Comparison of ENCODE assay signal across 15 cellular contexts in the genomic region with DNA sequence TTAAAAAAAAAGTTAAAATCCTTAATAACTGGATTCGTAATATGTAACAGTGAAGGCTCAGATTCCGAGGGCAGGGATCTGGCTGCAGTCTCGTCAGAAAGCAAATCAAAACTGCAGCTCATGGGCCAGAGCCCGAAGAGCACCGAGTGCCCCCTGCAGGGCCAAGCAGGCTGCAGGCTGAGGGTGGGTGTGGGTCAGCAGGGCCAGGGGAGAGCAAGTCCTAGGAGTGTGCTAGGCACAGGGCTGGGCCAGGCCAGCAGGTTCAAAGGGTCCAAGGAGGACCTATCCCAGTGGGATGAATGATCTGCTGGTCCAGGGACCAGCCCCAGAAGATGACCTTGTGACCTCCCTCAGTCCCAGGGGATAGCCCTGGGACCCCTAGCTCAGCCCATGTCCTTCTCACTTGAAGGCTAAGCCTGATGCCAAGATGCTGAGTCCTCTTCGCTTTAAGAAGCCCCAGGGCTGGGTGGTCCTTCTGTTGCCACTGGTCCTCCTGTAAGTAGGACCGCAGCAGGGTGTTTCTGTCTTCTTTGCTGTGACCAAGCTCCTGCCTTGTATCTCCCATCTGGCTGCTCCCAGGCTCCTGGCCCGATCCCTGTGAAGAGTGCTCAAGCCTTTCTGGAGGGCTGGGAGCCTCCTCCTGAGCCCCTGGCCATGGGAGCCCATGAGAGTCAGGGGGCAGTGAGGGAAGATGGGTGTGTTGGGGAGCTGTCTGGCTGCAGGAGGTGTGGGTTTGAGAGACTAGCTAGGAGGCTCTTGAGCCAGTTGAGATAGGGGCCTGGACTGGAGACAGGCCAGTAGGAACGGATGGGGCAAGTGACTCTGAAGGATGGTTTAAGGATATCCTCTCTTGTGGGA.
DNase-seq lines count a peak whose midpoint lies in the region; ATAC-seq, FAIRE-seq and TF ChIP-seq lines count a peak whose summit lies in the region.
"Had no signal": no experiment of that assay in that cellular context is flagged by ENCODE, and none has a peak within 500 bp of the region (broad histone marks: within the 10 kb centered on the region; RNA-seq: fewer than 3 reads in every experiment).

No MANE protein-coding gene starts in this region.

- H2BK15ac ChIP-seq in H1 (ENCODE audit: low read length): no peak overlapping the region

- no peak overlapping the region for H4K91ac ChIP-seq in H1 (replicated peaks; ENCODE audit: insufficient read length, low read length)

- TF ChIP-seq CTCF in H1 (IDR thresholded peaks at IDR 0.05; ENCODE audit: control extremely low read depth in 1 of 3, insufficient read depth in 1 of 3, low read depth in 1 of 3, low read length in 3 of 3) (no peak), lower lobe of right lung (IDR thresholded peaks at IDR 0.05) (no peak), upper lobe of left lung (IDR thresholded peaks at IDR 0.05) (no peak), osteocyte (IDR thresholded peaks at IDR 0.05) (no peak)

- H2AFZ ChIP-seq in H1 (ENCODE audit: low read length): no peak overlapping the region

- H3K27me3 Mint-ChIP-seq in activated naive CD4-positive, alpha-beta T cell treated with anti-CD3 and anti-CD28 coated beads, Interleukin-2, amount 10 ng/mL, durations not matched to agents 7 days and 5 days: peaks cover 51% of the 10 kb centered on the region
- no peaks in the 10 kb centered on the region for H3K27me3 Mint-ChIP-seq in osteocyte (ENCODE audit: unreplicated experiment)

- no peaks in the 10 kb centered on the region for H3K23me2 ChIP-seq in H1 (ENCODE audit: low read depth, low read length)

- no peaks in the 10 kb centered on the region for H3K36me3 Mint-ChIP-seq in activated naive CD4-positive, alpha-beta T cell treated with anti-CD3 and anti-CD28 coated beads, Interleukin-2, amount 10 ng/mL, durations not matched to agents 7 days and 5 days
- peaks cover 5% of the 10 kb centered on the region for H3K36me3 Mint-ChIP-seq in osteocyte (ENCODE audit: unreplicated experiment)

- no peak overlapping the region for H3K23ac ChIP-seq in H1 (ENCODE audit: insufficient read length)

- no peak for TF ChIP-seq EP300 in H1 (IDR thresholded peaks at IDR 0.05; ENCODE audit: borderline replicate concordance in 1 of 2, low read depth in 2 of 2, low read length in 2 of 2)
- no peak for TF ChIP-seq EP300 in upper lobe of left lung (IDR thresholded peaks at IDR 0.05)

- no peaks in the 10 kb centered on the region for H3K36me3 ChIP-seq in H1 (ENCODE audit: control insufficient read depth in 2 of 4, insufficient read depth in 4 of 4, low read length in 3 of 4)
- peaks cover under 1% of the 10 kb centered on the region for H3K36me3 ChIP-seq in lower lobe of right lung
- H3K36me3 ChIP-seq in upper lobe of left lung: peaks cover 0 to 13% (median 0%) of the 10 kb centered on the region in 4 donors
- H3K36me3 ChIP-seq: esophagus squamous epithelium, tibial nerve had no signal

- H4K8ac ChIP-seq in H1 (ENCODE audit: extremely low read depth, insufficient read depth, low read length): no peak overlapping the region

- no peak for TF ChIP-seq RAD21 in H1 (IDR thresholded peaks at IDR 0.05 in 1 of 2, conservative IDR thresholded peaks at IDR 0.05 in 1 of 2; ENCODE audit: low read depth in 2 of 2, low read length in 2 of 2)

- no peak for FAIRE-seq in H1 (lab: Jason Lieb, UNC)

- DNase-seq in activated naive CD4-positive, alpha-beta T cell treated with anti-CD3 and anti-CD28 coated beads, Interleukin-2, amount 10 ng/mL, durations not matched to agents 7 days and 5 days: peak; percentile 16
- DNase-seq in activated naive CD4-positive, alpha-beta T cell treated with Interleukin-2 at 50 U/mL for 16 hours: no peak
- DNase-seq in H1 (ENCODE audit: low read depth in 1 of 2, low spot score in 2 of 2) (peak in 1 of 2 experiments; percentile 41), lower lobe of right lung (peak; percentile 26), upper lobe of left lung (peak in 1 of 2 donors; percentile 15), NCI-H345 (lab: John Stamatoyannopoulos, UW) (no peak), osteocyte (ENCODE audit: extremely low spot score, unreplicated experiment) (no peak), DMS79 (lab: John Stamatoyannopoulos, UW) (no peak)
- DNase-seq: activated CD4-positive, alpha-beta T cell treated with anti-CD3 and anti-CD28 coated beads for 1 hour; activated T-cell treated with anti-CD3 and anti-CD28 coated beads, Interleukin-2, amount 50 U/mL, for 48 hours; central memory CD4-positive, alpha-beta T cell; esophagus squamous epithelium; NCI-H2081 treated with DMSO at 0.1 percent for 48 hours; SW 1271 had no signal

- WGBS in H1 (ENCODE audit: extremely low coverage in 1 of 2, insufficient coverage in 1 of 2, insufficient read length in 1 of 2, insufficient replicate concordance in 2 of 2, low coverage in 1 of 2, low lambda C conversion rate in 2 of 2, missing lambda C conversion rate in 1 of 2), 2 experiments: 88% methylated on average over 9 of the region's 9 CpGs; no CpG with 5 or more reads in 1 of the 2 experiments
- WGBS in upper lobe of left lung, 2 donors: 70 to 71% methylated on average over 9 of the region's 9 CpGs

- H4K20me1 ChIP-seq in H1 (replicated peaks in 1 of 2; ENCODE audit: control insufficient read depth in 1 of 2, insufficient read depth in 2 of 2, low read length in 2 of 2): no peaks in the 10 kb centered on the region

- no peaks in the 10 kb centered on the region for H3K79me2 ChIP-seq in H1 (ENCODE audit: control insufficient read depth in 1 of 2, insufficient read depth in 2 of 2, low read length in 2 of 2)

- POLR2A ChIA-PET in H1 (lab: Charles Lee; ENCODE audit: partially characterized antibody): no interaction called here

- TF ChIP-seq POLR2A in H1 (IDR thresholded peaks at IDR 0.05; ENCODE audit: control extremely low read depth in 1 of 2, low read depth in 2 of 2, low read length in 2 of 2): no peak
- no peak for TF ChIP-seq POLR2A in upper lobe of left lung (IDR thresholded peaks at IDR 0.05)

- no peak overlapping the region for H3K14ac ChIP-seq in H1 (ENCODE audit: insufficient read length)

- H2BK12ac ChIP-seq in H1 (ENCODE audit: low read depth, low read length): peak overlapping the region; percentile 63; the same call in 1 of the 2 replicates

- H3K4ac ChIP-seq in H1 (replicated peaks; ENCODE audit: insufficient read length, low read depth, low read length): no peak overlapping the region

- no peak overlapping the region for H3K56ac ChIP-seq in H1 (replicated peaks; ENCODE audit: insufficient read length, low read depth, low read length)

- H3K4me1 Mint-ChIP-seq in activated naive CD4-positive, alpha-beta T cell treated with anti-CD3 and anti-CD28 coated beads, Interleukin-2, amount 10 ng/mL, durations not matched to agents 7 days and 5 days: peaks cover 16% of the 10 kb centered on the region
- no peaks in the 10 kb centered on the region for H3K4me1 Mint-ChIP-seq in osteocyte (ENCODE audit: unreplicated experiment)

- H3K4me2 ChIP-seq in H1 (ENCODE audit: insufficient read depth in 1 of 2, low read depth in 2 of 2, low read length in 2 of 2): no peak overlapping the region

- no peak overlapping the region for H3K4me3 Mint-ChIP-seq in activated naive CD4-positive, alpha-beta T cell treated with anti-CD3 and anti-CD28 coated beads, Interleukin-2, amount 10 ng/mL, durations not matched to agents 7 days and 5 days
- no peak overlapping the region for H3K4me3 Mint-ChIP-seq in osteocyte (ENCODE audit: unreplicated experiment)

- H3K4me1 ChIP-seq in H1 (replicated peaks in 1 of 4; ENCODE audit: control insufficient read depth in 3 of 4, insufficient read depth in 4 of 4, low read length in 3 of 4) (peaks cover 0 to 12% (median 5%) of the 10 kb centered on the region in 4 experiments; a peak in 3 of 7 replicates), lower lobe of right lung (peaks cover 28% of the 10 kb centered on the region), upper lobe of left lung (peaks cover 14 to 37% (median 31%) of the 10 kb centered on the region in 4 donors)

- H3K27ac Mint-ChIP-seq in activated naive CD4-positive, alpha-beta T cell treated with anti-CD3 and anti-CD28 coated beads, Interleukin-2, amount 10 ng/mL, durations not matched to agents 7 days and 5 days: no peak overlapping the region
- H3K27ac Mint-ChIP-seq in osteocyte (ENCODE audit: unreplicated experiment): no peak overlapping the region

- H3K27ac ChIP-seq in H1 (ENCODE audit: low read depth, low read length) (no peak overlapping the region), lower lobe of right lung (peak overlapping the region; percentile 42), upper lobe of left lung (peak overlapping the region; percentile 24 to 79 (median 62))
- H3K27ac ChIP-seq: tibial nerve had no signal

- no peak overlapping the region for H2BK20ac ChIP-seq in H1 (ENCODE audit: low read length)

- H2BK120ac ChIP-seq in H1 (replicated peaks; ENCODE audit: low read depth, low read length): no peak overlapping the region

- H3K27me3 ChIP-seq in H1 (replicated peaks in 1 of 4; ENCODE audit: control insufficient read depth in 3 of 4, extremely low read depth in 1 of 4, insufficient read depth in 3 of 4, low read length in 3 of 4) (no peaks in the 10 kb centered on the region), lower lobe of right lung (ENCODE audit: low read depth) (no peaks in the 10 kb centered on the region), upper lobe of left lung (no peaks in the 10 kb centered on the region)
- H3K27me3 ChIP-seq: tibial nerve had no signal

- H3K9me3 ChIP-seq in H1 (ENCODE audit: insufficient read depth in 2 of 2, low read depth in 1 of 2, low read length in 1 of 2): no peaks in the 10 kb centered on the region
- H3K9me3 ChIP-seq in lower lobe of right lung: no peaks in the 10 kb centered on the region
- H3K9me3 ChIP-seq in upper lobe of left lung: no peaks in the 10 kb centered on the region
- H3K9me3 ChIP-seq: esophagus squamous epithelium, tibial nerve had no signal

- intact Hi-C loops in lower lobe of right lung (cut with DNase I): no loop called here

- no peak overlapping the region for H2AK5ac ChIP-seq in H1 (ENCODE audit: low read depth, low read length)

- H3K4me3 ChIP-seq in H1 (ENCODE audit: extremely low read depth in 1 of 4, insufficient read depth in 2 of 4, low read depth in 3 of 4, low read length in 4 of 4) (no peak overlapping the region), lower lobe of right lung (no peak overlapping the region), upper lobe of left lung (no peak overlapping the region)
- H3K4me3 ChIP-seq: esophagus squamous epithelium, tibial nerve had no signal

- ATAC-seq in lower lobe of right lung (no peak), upper lobe of left lung (ENCODE audit: low FRiP score in 2 of 2) (peak in 1 of 2 donors; percentile 10)

- H3K18ac ChIP-seq in H1 (ENCODE audit: extremely low read depth, low read length): no peak overlapping the region

- no peak overlapping the region for H4K5ac ChIP-seq in H1 (ENCODE audit: insufficient read length, low read depth, low read length)

- H3K79me1 ChIP-seq in H1 (ENCODE audit: low read depth, low read length): no peaks in the 10 kb centered on the region

- CTCF ChIA-PET in activated naive CD4-positive, alpha-beta T cell treated with anti-CD3 and anti-CD28 coated beads, Interleukin-2, amount 10 ng/mL, durations not matched to agents 7 days and 5 days (lab: Charles Lee): no interaction called here
- CTCF ChIA-PET in H1 (lab: Charles Lee; ENCODE audit: partially characterized antibody): interaction anchor here (0.6 to 3.3 kb wide), 14 partner anchors 9 to 546 kb away, joined by 3 to 10 read pairs (median 3); no protein-coding TSS in a partner anchor

- H3K9ac ChIP-seq in H1 (replicated peaks in 1 of 4; ENCODE audit: extremely low read depth in 1 of 4, low read depth in 3 of 4, low read length in 3 of 4): no peak overlapping the region

- no peak overlapping the region for H2BK5ac ChIP-seq in H1 (ENCODE audit: low read depth, low read length)

- no peaks in the 10 kb centered on the region for H3K9me3 Mint-ChIP-seq in activated naive CD4-positive, alpha-beta T cell treated with anti-CD3 and anti-CD28 coated beads, Interleukin-2, amount 10 ng/mL, durations not matched to agents 7 days and 5 days
- H3K9me3 Mint-ChIP-seq in osteocyte (ENCODE audit: unreplicated experiment): no peaks in the 10 kb centered on the region

Comparison
In these comparisons a context has a peak if more than half of its experiments do, and no peak if none do; other contexts are left out.
1. DNase-seq: peak in activated naive CD4-positive, alpha-beta T cell treated with anti-CD3 and anti-CD28 coated beads, Interleukin-2, amount 10 ng/mL, durations not matched to agents 7 days and 5 days (single experiment) and lower lobe of right lung (single experiment); none in activated naive CD4-positive, alpha-beta T cell treated with Interleukin-2 at 50 U/mL for 16 hours (single experiment), NCI-H345 (single experiment), osteocyte (single experiment) and DMS79 (single experiment).